In genomic region chr4:20544645-20545044, GRCh38 we compare ENCODE assay signal across 8 cellular contexts.
A peak's percentile ranks its signal among the peaks of the same experiment; 100 is the strongest.
DNase-seq lines count a peak whose midpoint lies in the region; ATAC-seq and TF ChIP-seq lines count a peak whose summit lies in the region.

No MANE protein-coding gene starts in this region.

- no peaks in the 10 kb centered on the region for H3K9me3 ChIP-seq in Panc1 (ENCODE audit: control insufficient read depth, insufficient read depth, low read depth, low read length)

- POLR2A ChIA-PET in Panc1 (lab: Charles Lee), result no interaction called here

- no TSS peak for BruUV-seq in Panc1 (replicated peaks; lab: Mats Ljungman, UMichigan)

- no peaks in the 10 kb centered on the region for H3K4me1 Mint-ChIP-seq in activated naive CD4-positive, alpha-beta T cell treated with anti-CD3 and anti-CD28 coated beads, Interleukin-2, amount 10 ng/mL, durations not matched to agents 7 days and 5 days

- peak; percentile 70 for TF ChIP-seq CTCF in AG10803 (conservative IDR thresholded peaks at IDR 0.05; ENCODE audit: low read length)
- peak; percentile 50; the same call in 1 of the 2 replicates for TF ChIP-seq CTCF in Panc1 (IDR thresholded peaks at IDR 0.05)

- H3K27me3 ChIP-seq in Panc1 (ENCODE audit: control insufficient read depth, insufficient read depth, low read length), result no peaks in the 10 kb centered on the region

- H3K36me3 ChIP-seq in Panc1 (ENCODE audit: control insufficient read depth, insufficient read depth, low read length), result no peaks in the 10 kb centered on the region

- no peaks in the 10 kb centered on the region for H3K36me3 Mint-ChIP-seq in activated naive CD4-positive, alpha-beta T cell treated with anti-CD3 and anti-CD28 coated beads, Interleukin-2, amount 10 ng/mL, durations not matched to agents 7 days and 5 days

- no peak overlapping the region for H3K27ac ChIP-seq in Panc1 (ENCODE audit: low read length)

- CTCF ChIA-PET in Panc1 (lab: Charles Lee), result no interaction called here
- CTCF ChIA-PET in activated naive CD4-positive, alpha-beta T cell treated with anti-CD3 and anti-CD28 coated beads, Interleukin-2, amount 10 ng/mL, durations not matched to agents 7 days and 5 days (lab: Charles Lee), result interaction anchor here (1.2 to 1.3 kb wide), 2 partner anchors 22 to 141 kb away, joined by 4 read pairs; no protein-coding TSS in a partner anchor

- no peak overlapping the region for H3K4me3 Mint-ChIP-seq in activated naive CD4-positive, alpha-beta T cell treated with anti-CD3 and anti-CD28 coated beads, Interleukin-2, amount 10 ng/mL, durations not matched to agents 7 days and 5 days

- DNase-seq in AG10803 (ENCODE audit: low read depth) (peak; percentile 63), Panc1 (ENCODE audit: low read depth, low spot score) (no peak), fibroblast of peridontal ligament (ENCODE audit: extremely low read depth) (peak; percentile 81), sciatic nerve (ENCODE audit: low spot score) (no peak)
- DNase-seq in activated naive CD4-positive, alpha-beta T cell (lab: John Stamatoyannopoulos, UW), result no peak
- no peak for DNase-seq in activated naive CD4-positive, alpha-beta T cell treated with anti-CD3 and anti-CD28 coated beads, Interleukin-2, amount 10 ng/mL, durations not matched to agents 7 days and 5 days

- ATAC-seq in HG02870 (IDR thresholded peaks at IDR 0.05; ENCODE audit: unreplicated experiment) (peak; percentile 58), Panc1 (no peak), sciatic nerve (peak; percentile 65), GM21723 (IDR thresholded peaks at IDR 0.05; ENCODE audit: unreplicated experiment) (no peak)

- intact Hi-C loops in Panc1 (cut with micrococcal nuclease; ENCODE audit: unreplicated experiment) (loop anchor here (2.0 to 5.0 kb wide), 2 partner anchors 122 to 1857 kb away; no protein-coding TSS in a partner anchor), sciatic nerve (cut with DNase I) (no loop called here)

- no peak overlapping the region for H3K27ac Mint-ChIP-seq in activated naive CD4-positive, alpha-beta T cell treated with anti-CD3 and anti-CD28 coated beads, Interleukin-2, amount 10 ng/mL, durations not matched to agents 7 days and 5 days

- H3K4me3 ChIP-seq in AG10803 (ENCODE audit: low read length) (no peak overlapping the region), Panc1 (ENCODE audit: low read depth in 2 of 2, low read length in 2 of 2) (no peak overlapping the region)

- no peaks in the 10 kb centered on the region for H3K9me3 Mint-ChIP-seq in activated naive CD4-positive, alpha-beta T cell treated with anti-CD3 and anti-CD28 coated beads, Interleukin-2, amount 10 ng/mL, durations not matched to agents 7 days and 5 days

- H3K4me1 ChIP-seq in Panc1 (ENCODE audit: control insufficient read depth, insufficient read depth, low read length), result no peaks in the 10 kb centered on the region

- in situ Hi-C loops in Panc1 (cut with HindIII; ENCODE audit: low pct_unique_long_range_greater_than_20kb, low sequenced_read_pairs), result no loop called here

- no peaks in the 10 kb centered on the region for H3K27me3 Mint-ChIP-seq in activated naive CD4-positive, alpha-beta T cell treated with anti-CD3 and anti-CD28 coated beads, Interleukin-2, amount 10 ng/mL, durations not matched to agents 7 days and 5 days

Comparison
In these comparisons a context has a peak if more than half of its experiments do, and no peak if none do; other contexts are left out.
1. DNase-seq: peak in AG10803 (single experiment) and fibroblast of peridontal ligament (single experiment); none in Panc1 (single experiment), sciatic nerve (single experiment), activated naive CD4-positive, alpha-beta T cell (0 of 4) and activated naive CD4-positive, alpha-beta T cell treated with anti-CD3 and anti-CD28 coated beads, Interleukin-2, amount 10 ng/mL, durations not matched to agents 7 days and 5 days (single experiment).
2. ATAC-seq: peak in HG02870 (single experiment) and sciatic nerve (single experiment); none in Panc1 (single experiment) and GM21723 (single experiment).